ENCODE assay signal across 33 cellular contexts in the genomic region with DNA sequence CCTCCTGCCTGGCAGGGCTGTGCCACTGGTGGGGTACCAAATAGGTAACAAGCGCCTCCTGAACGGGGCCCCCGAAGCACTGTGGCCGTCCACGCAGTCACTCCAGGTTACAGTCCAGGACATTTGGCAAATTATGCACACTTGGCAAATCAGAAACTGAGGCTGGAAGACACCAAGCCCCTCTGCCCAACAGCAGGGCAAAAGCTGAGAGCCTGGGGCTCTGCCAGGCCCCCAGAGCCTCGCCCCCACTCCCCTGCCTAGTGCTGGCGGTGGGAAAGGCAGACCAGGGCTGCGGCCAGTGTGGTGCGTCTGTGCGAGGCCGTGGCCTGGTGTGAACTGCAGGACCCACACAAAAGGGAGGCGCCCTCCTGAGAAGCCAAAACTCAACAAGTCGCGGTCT. TPM values are rescaled to one million over a fixed set of nuclear protein-coding genes. Genes with fewer than 3 reads are reported as not detected.
"Had no signal": no experiment of that assay in that cellular context is flagged by ENCODE, and none has a peak within 500 bp of the region (broad histone marks: within the 10 kb centered on the region; RNA-seq: fewer than 3 reads in every experiment).

No MANE protein-coding gene starts in this region.

- H3K9me3 ChIP-seq: colonic mucosa, esophagus muscularis mucosa, gastroesophageal sphincter, heart left ventricle, neutrophil, pancreas, suprapubic skin, transverse colon, upper lobe of right lung, uterus had no signal

- H3K4me3 ChIP-seq: colonic mucosa, esophagus muscularis mucosa, gastroesophageal sphincter, heart left ventricle, hepatocyte, lung, pancreas, smooth muscle cell, suprapubic skin, transverse colon, upper lobe of right lung, uterus had no signal

- H3K27ac ChIP-seq: colonic mucosa, esophagus muscularis mucosa, foreskin keratinocyte, gastroesophageal sphincter, heart left ventricle, hepatocyte, neutrophil, pancreas, suprapubic skin, transverse colon, upper lobe of right lung, uterus had no signal

- H3K27me3 ChIP-seq: colonic mucosa, esophagus muscularis mucosa, foreskin keratinocyte, gastroesophageal sphincter, heart left ventricle, hepatocyte, neutrophil, pancreas, suprapubic skin, transverse colon, upper lobe of right lung, uterus had no signal

- H3K4me2 ChIP-seq: hepatocyte, smooth muscle cell had no signal

- H2AFZ ChIP-seq: hepatocyte had no signal

- FAIRE-seq: endothelial cell of umbilical vein, kidney, pancreas had no signal

- DNase-seq: colonic mucosa; effector memory CD4-positive, alpha-beta T cell; foreskin keratinocyte; heart left ventricle; kidney; natural killer cell; pancreas; retina; stimulated activated CD4-positive, alpha-beta T cell treated with anti-CD3 and anti-CD28 coated beads, Interleukin-12 subunit alpha, Interleukin-12 subunit beta, amount 100 ng/mL, for 4 hours; stimulated activated CD4-positive, alpha-beta T cell treated with anti-CD3 and anti-CD28 coated beads, Interleukin-1b, Interleukin-23, amount 100 ng/mL, for 48 hours; stimulated activated CD4-positive, alpha-beta T cell treated with anti-CD3 and anti-CD28 coated beads, Interleukin-4, amount 100 ng/mL, for 1 hour; stimulated activated CD8-positive, alpha-beta memory T cell treated with anti-CD3 and anti-CD28 coated beads, Interleukin-4, amount 100 ng/mL, for 48 hours; stimulated activated naive CD4-positive, alpha-beta T cell; stimulated activated naive CD8-positive, alpha-beta T cell treated with anti-CD3 and anti-CD28 coated beads, Interleukin-15, amount 100 ng/mL, for 72 hours; transverse colon; upper lobe of right lung; uterus had no signal

- H3K4me1 ChIP-seq: colonic mucosa, esophagus muscularis mucosa, foreskin keratinocyte, gastroesophageal sphincter, pancreas, suprapubic skin, transverse colon, upper lobe of right lung, uterus had no signal

- ATAC-seq: foreskin keratinocyte; gastroesophageal sphincter; heart left ventricle; left lobe of liver; natural killer cell; pancreas; sciatic nerve; stimulated activated naive CD8-positive, alpha-beta T cell treated with anti-CD3 and anti-CD28 coated beads, Interleukin-15, amount 100 ng/mL, for 72 hours; upper lobe of right lung had no signal

- H3K36me3 ChIP-seq: uterus had no signal

RNA-seq across cellular contexts. Expression of a gene that starts 13.1 kb away (rescaled TPM):
- total RNA-seq: endothelial cell of umbilical vein, epithelial cell of proximal tubule, fibroblast of lung, gastroesophageal sphincter, hepatocyte, mononuclear cell, natural killer cell, omental fat pad, pulmonary artery endothelial cell had no signal
- polyA plus RNA-seq: fibroblast of lung, liver had no signal

RNA-seq across cellular contexts. Expression of a gene that starts 39.2 kb away (rescaled TPM):
- total RNA-seq: smooth muscle cell had no signal
- polyA plus RNA-seq: smooth muscle cell had no signal
